In the genomic region with DNA sequence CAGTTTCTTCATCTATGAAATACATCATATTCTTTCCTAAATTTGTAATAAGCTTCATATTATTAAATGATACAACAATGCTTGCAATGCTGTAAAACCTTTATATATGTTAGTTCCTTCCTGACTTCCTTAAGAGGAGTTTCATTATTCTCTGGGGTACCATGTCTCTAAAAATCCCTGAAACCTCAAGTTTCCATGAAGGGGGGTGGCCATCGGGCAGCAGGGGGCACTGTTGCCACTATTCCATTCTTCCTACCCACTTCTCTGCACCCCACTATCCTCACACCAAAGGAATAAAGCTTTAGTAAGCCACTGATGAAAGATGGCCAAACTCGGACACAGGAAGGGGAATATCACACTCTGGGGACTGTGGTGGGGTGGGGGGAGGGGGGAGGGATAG, we compare ENCODE assay signal across 12 cellular contexts. TPM values are rescaled to one million over a fixed set of nuclear protein-coding genes. Genes with fewer than 3 reads are reported as not detected.
A peak's percentile ranks its signal among the peaks of the same experiment; 100 is the strongest.
DNase-seq lines count a peak whose midpoint lies in the region; ATAC-seq, FAIRE-seq and TF ChIP-seq lines count a peak whose summit lies in the region.
"Had no signal": no experiment of that assay in that cellular context is flagged by ENCODE, and none has a peak within 500 bp of the region (broad histone marks: within the 10 kb centered on the region; RNA-seq: fewer than 3 reads in every experiment).

No MANE protein-coding gene starts in this region.

- TF ChIP-seq POLR2A in suprapubic skin (IDR thresholded peaks at IDR 0.05), result no peak

- no peaks in the 10 kb centered on the region for H3K36me3 ChIP-seq in cardiac muscle cell
- no peaks in the 10 kb centered on the region for H3K36me3 ChIP-seq in right atrium auricular region
- H3K36me3 ChIP-seq in bronchial epithelial cell (ENCODE audit: control insufficient read depth, insufficient read depth, low read length), result no peaks in the 10 kb centered on the region
- H3K36me3 ChIP-seq in CD8-positive, alpha-beta T cell (ENCODE audit: insufficient read depth, low read length), result no peaks in the 10 kb centered on the region
- H3K36me3 ChIP-seq in suprapubic skin, result no peaks in the 10 kb centered on the region
- H3K36me3 ChIP-seq: BLaER1 treated with 17β-estradiol and CSF1 and Interleukin-3, amounts not matched to agents 10 nM and 100 nM; gastrocnemius medialis had no signal

- H3K27ac ChIP-seq in cardiac muscle cell (no peak overlapping the region), right atrium auricular region (no peak overlapping the region), suprapubic skin (no peak overlapping the region)
- no peak overlapping the region for H3K27ac ChIP-seq in CD8-positive, alpha-beta T cell (ENCODE audit: low read depth, low read length)
- H3K27ac ChIP-seq: BLaER1 treated with 17β-estradiol and CSF1 and Interleukin-3, amounts not matched to agents 10 nM and 100 nM; gastrocnemius medialis had no signal

- ATAC-seq in CD8-positive, alpha-beta T cell, result no peak
- no peak for ATAC-seq in HG03571 (IDR thresholded peaks at IDR 0.05; ENCODE audit: unreplicated experiment)
- ATAC-seq: gastrocnemius medialis had no signal

- H3K4me3 Mint-ChIP-seq in CD8-positive, alpha-beta T cell, result no peak overlapping the region

- DNase-seq in cardiac muscle cell (ENCODE audit: low read depth in 1 of 2, low spot score in 1 of 2) (no peak), right atrium auricular region (ENCODE audit: low spot score) (no peak), bronchial epithelial cell (ENCODE audit: low read depth) (no peak), retinal pigment epithelial cell (ENCODE audit: low read depth) (no peak), suprapubic skin (ENCODE audit: low spot score in 2 of 2) (no peak)
- no peak for DNase-seq in CD8-positive, alpha-beta T cell
- DNase-seq: anterior cingulate cortex, gastrocnemius medialis, substantia nigra had no signal

- WGBS in suprapubic skin, result 35% methylated on average over 2 of the region's 2 CpGs

- POLR2A ChIA-PET in CD8-positive, alpha-beta T cell (lab: Charles Lee), result no interaction called here

- no peak for FAIRE-seq in bronchial epithelial cell (lab: Jason Lieb, UNC)

- H3K36me3 Mint-ChIP-seq in CD8-positive, alpha-beta T cell, result no peaks in the 10 kb centered on the region

- TF ChIP-seq CTCF in cardiac muscle cell (IDR thresholded peaks at IDR 0.05; ENCODE audit: low read depth, low read length) (peak; percentile 43), right atrium auricular region (IDR thresholded peaks at IDR 0.05) (no peak), LNCAP (IDR thresholded peaks at IDR 0.05) (peak; percentile 67), bronchial epithelial cell (IDR thresholded peaks at IDR 0.05; ENCODE audit: insufficient read depth, low read length, severe bottlenecking) (peak; percentile 30), retinal pigment epithelial cell (conservative IDR thresholded peaks at IDR 0.05; ENCODE audit: low read depth, low read length) (peak; percentile 54), suprapubic skin (IDR thresholded peaks at IDR 0.05) (no peak)
- no peak for TF ChIP-seq CTCF in CD8-positive, alpha-beta T cell (IDR thresholded peaks at IDR 0.05)

- H3K4me3 ChIP-seq in cardiac muscle cell (no peak overlapping the region), right atrium auricular region (no peak overlapping the region), bronchial epithelial cell (ENCODE audit: low read depth, low read length) (no peak overlapping the region), retinal pigment epithelial cell (ENCODE audit: low read length) (no peak overlapping the region), suprapubic skin (no peak overlapping the region)
- no peak overlapping the region for H3K4me3 ChIP-seq in CD8-positive, alpha-beta T cell (ENCODE audit: low read depth, low read length)
- H3K4me3 ChIP-seq: BLaER1 treated with 17β-estradiol and CSF1 and Interleukin-3, amounts not matched to agents 10 nM and 100 nM; gastrocnemius medialis had no signal

- no peaks in the 10 kb centered on the region for H3K27me3 Mint-ChIP-seq in CD8-positive, alpha-beta T cell (ENCODE audit: low read depth)

- H3K4me1 ChIP-seq in cardiac muscle cell (ENCODE audit: low read depth), result peaks cover 7% of the 10 kb centered on the region
- H3K4me1 ChIP-seq in right atrium auricular region, result no peaks in the 10 kb centered on the region
- H3K4me1 ChIP-seq in CD8-positive, alpha-beta T cell (ENCODE audit: insufficient read depth, low read length), result no peaks in the 10 kb centered on the region
- H3K4me1 ChIP-seq in suprapubic skin, result no peaks in the 10 kb centered on the region
- H3K4me1 ChIP-seq: BLaER1 treated with 17β-estradiol and CSF1 and Interleukin-3, amounts not matched to agents 10 nM and 100 nM; gastrocnemius medialis had no signal

- H3K27ac Mint-ChIP-seq in CD8-positive, alpha-beta T cell, result no peak overlapping the region

- no peaks in the 10 kb centered on the region for H3K4me1 Mint-ChIP-seq in CD8-positive, alpha-beta T cell (ENCODE audit: low read depth)

- CTCF ChIA-PET in CD8-positive, alpha-beta T cell (lab: Charles Lee), result interaction anchor here (0.7 to 1.5 kb wide), 2 partner anchors 15 to 172 kb away, joined by 3 to 4 read pairs; no protein-coding TSS in a partner anchor

- no peak for TF ChIP-seq EP300 in suprapubic skin (IDR thresholded peaks at IDR 0.05)

- intact Hi-C loops in CD8-positive, alpha-beta T cell (cut with DNase I, micrococcal nuclease), result no loop called here

- no peaks in the 10 kb centered on the region for H3K9me3 Mint-ChIP-seq in CD8-positive, alpha-beta T cell

- H3K9me3 ChIP-seq in cardiac muscle cell (ENCODE audit: low read depth), result no peaks in the 10 kb centered on the region
- H3K9me3 ChIP-seq in right atrium auricular region, result no peaks in the 10 kb centered on the region
- no peaks in the 10 kb centered on the region for H3K9me3 ChIP-seq in CD8-positive, alpha-beta T cell (ENCODE audit: low read length)
- no peaks in the 10 kb centered on the region for H3K9me3 ChIP-seq in suprapubic skin
- H3K9me3 ChIP-seq: BLaER1 treated with 17β-estradiol and CSF1 and Interleukin-3, amounts not matched to agents 10 nM and 100 nM; gastrocnemius medialis had no signal

- H3K27me3 ChIP-seq in cardiac muscle cell, result no peaks in the 10 kb centered on the region
- H3K27me3 ChIP-seq in right atrium auricular region, result no peaks in the 10 kb centered on the region
- peaks cover 5% of the 10 kb centered on the region for H3K27me3 ChIP-seq in bronchial epithelial cell (ENCODE audit: control insufficient read depth, insufficient read depth, low read length)
- no peaks in the 10 kb centered on the region for H3K27me3 ChIP-seq in CD8-positive, alpha-beta T cell (ENCODE audit: insufficient read depth, low read length)
- H3K27me3 ChIP-seq in suprapubic skin, result peaks cover 17% of the 10 kb centered on the region
- H3K27me3 ChIP-seq: BLaER1 treated with 17β-estradiol and CSF1 and Interleukin-3, amounts not matched to agents 10 nM and 100 nM had no signal

RNA-seq across cellular contexts. Expression of a gene that starts 9.0 kb away (rescaled TPM):
- not detected in 2 replicates for total RNA-seq in cardiac muscle cell
- polyA plus RNA-seq in cardiac muscle cell, result not detected in 2 replicates
- not detected for total RNA-seq in right atrium auricular region
- not detected in 2 replicates for total RNA-seq in bronchial epithelial cell
- not detected for total RNA-seq in CD8-positive, alpha-beta T cell
- not detected for total RNA-seq in suprapubic skin
- total RNA-seq: gastrocnemius medialis had no signal

Comparison
In these comparisons a context has a peak if more than half of its experiments do, and no peak if none do; other contexts are left out.
1. CTCF ChIP-seq: peak in cardiac muscle cell (single experiment), LNCAP (single experiment), bronchial epithelial cell (single experiment) and retinal pigment epithelial cell (single experiment); none in right atrium auricular region (0 of 2), CD8-positive, alpha-beta T cell (single experiment) and suprapubic skin (0 of 2).